ENCODE assay signal across 7 cellular contexts in the genomic region with DNA sequence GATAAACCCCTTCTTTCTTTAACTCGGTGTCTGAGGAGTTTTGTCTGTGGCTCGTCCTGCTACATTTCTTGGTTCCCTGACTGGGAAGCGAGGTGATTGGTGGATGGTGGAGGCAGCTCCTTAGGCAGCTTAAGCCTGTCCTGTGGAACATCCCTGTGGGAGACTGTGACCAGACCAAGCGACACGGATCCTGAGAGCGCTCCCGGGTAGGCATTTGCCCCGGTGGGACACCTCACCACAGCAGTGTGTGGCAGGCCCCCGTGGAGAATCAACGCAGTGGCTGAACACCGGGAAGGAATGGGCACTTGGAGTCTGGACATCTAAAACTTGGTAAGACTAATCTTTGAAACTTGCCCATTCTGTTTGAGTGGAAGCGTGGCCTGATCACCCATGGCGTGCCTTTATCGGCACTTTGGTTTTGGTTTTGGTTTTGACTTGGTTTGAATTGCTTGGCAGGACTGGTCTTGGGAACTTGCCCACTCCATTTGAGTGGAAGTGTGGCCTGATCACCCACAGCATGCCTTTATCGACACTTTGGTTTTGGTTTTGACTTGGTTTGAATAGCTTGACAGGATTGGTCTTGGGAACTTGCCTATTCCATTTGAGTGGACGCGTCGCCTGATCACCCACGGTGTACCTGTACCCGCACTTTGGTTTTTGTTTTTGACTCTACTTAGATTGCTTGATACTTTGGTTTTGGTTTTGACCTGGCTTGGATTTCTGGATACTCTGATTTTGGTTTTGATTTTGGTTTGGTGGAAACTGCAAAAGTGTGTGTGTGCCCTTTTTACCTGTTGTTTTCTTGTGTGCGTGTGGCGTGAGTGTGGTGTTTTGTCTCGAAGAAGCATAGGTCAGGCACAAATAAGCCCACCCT. TPM values are rescaled to one million over a fixed set of nuclear protein-coding genes. Genes with fewer than 3 reads are reported as not detected.
DNase-seq lines count a peak whose midpoint lies in the region; FAIRE-seq and TF ChIP-seq lines count a peak whose summit lies in the region.
"Not testable (repeated sequence)": the region's sequence is repeated elsewhere in the genome, so short reads cannot be mapped to it uniquely, and the experiment has no call there.

No MANE protein-coding gene starts in this region.

- H2BK120ac ChIP-seq in mesenchymal stem cell (ENCODE audit: low read depth, low read length), result not testable (repeated sequence)

- not testable (repeated sequence) for H3K27me3 Mint-ChIP-seq in Calu3 (ENCODE audit: unreplicated experiment); activated naive CD4-positive, alpha-beta T cell treated with anti-CD3 and anti-CD28 coated beads, Interleukin-2, amount 10 ng/mL, durations not matched to agents 7 days and 5 days

- not testable (repeated sequence) for H3K79me1 ChIP-seq in mesenchymal stem cell (replicated peaks; ENCODE audit: low read length, poor library complexity, severe bottlenecking)

- peak overlapping the region; percentile 78 for H3K4me3 Mint-ChIP-seq in Calu3 (ENCODE audit: low read depth, unreplicated experiment)
- H3K4me3 Mint-ChIP-seq in activated naive CD4-positive, alpha-beta T cell treated with anti-CD3 and anti-CD28 coated beads, Interleukin-2, amount 10 ng/mL, durations not matched to agents 7 days and 5 days, result not testable (repeated sequence)

- H4K91ac ChIP-seq in mesenchymal stem cell (ENCODE audit: low read length), result peak overlapping the region; percentile 27

- not testable (repeated sequence) for H3K4ac ChIP-seq in mesenchymal stem cell (ENCODE audit: low read depth in 1 of 2, low read length in 2 of 2)

- peak overlapping the region in 17 of 59 donors; percentile 4 to 62 (median 27) for H3K27ac ChIP-seq in dorsolateral prefrontal cortex
- H3K27ac ChIP-seq in mesenchymal stem cell (ENCODE audit: low read length, poor library complexity, severe bottlenecking), result not testable (repeated sequence)
- H3K27ac ChIP-seq in small intestine (ENCODE audit: low read depth in 1 of 2, low read length in 1 of 2), result peak overlapping the region; percentile 73 to 95

- H2AK5ac ChIP-seq in mesenchymal stem cell (ENCODE audit: low read length, severe bottlenecking), result not testable (repeated sequence)

- H2BK5ac ChIP-seq in mesenchymal stem cell (ENCODE audit: low read depth, low read length, poor library complexity, severe bottlenecking), result not testable (repeated sequence)

- CTCF ChIA-PET in Calu3 (lab: Charles Lee); activated naive CD4-positive, alpha-beta T cell treated with anti-CD3 and anti-CD28 coated beads, Interleukin-2, amount 10 ng/mL, durations not matched to agents 7 days and 5 days (lab: Charles Lee): not testable (repeated sequence)

- not testable (repeated sequence) for TF ChIP-seq CTCF in Calu3 (IDR thresholded peaks at IDR 0.05; ENCODE audit: unreplicated experiment); dorsolateral prefrontal cortex (IDR thresholded peaks at IDR 0.05 in 54 of 56, conservative IDR thresholded peaks at IDR 0.05 in 2 of 56; ENCODE audit: low read depth in 1 of 56, partially characterized antibody in 56 of 56)

- H3K4me1 ChIP-seq in mesenchymal stem cell (ENCODE audit: control insufficient read depth, insufficient read depth, low read depth, low read length); small intestine (ENCODE audit: control insufficient read depth in 2 of 2, insufficient read depth in 1 of 2, low read depth in 1 of 2, low read length in 1 of 2): not testable (repeated sequence)

- not testable (repeated sequence) for H3K36me3 ChIP-seq in MG63; mesenchymal stem cell (ENCODE audit: control insufficient read depth in 1 of 2, insufficient read depth in 2 of 2, low read depth in 1 of 2, low read length in 2 of 2); small intestine (ENCODE audit: control insufficient read depth in 2 of 2, insufficient read depth in 2 of 2, low read length in 2 of 2)

- H3K14ac ChIP-seq in mesenchymal stem cell (ENCODE audit: low read length in 2 of 2), result not testable (repeated sequence)

- H2AFZ ChIP-seq in mesenchymal stem cell (ENCODE audit: low read depth, low read length), result not testable (repeated sequence)

- H3K4me3 ChIP-seq in MG63 (peak overlapping the region; percentile 54), dorsolateral prefrontal cortex (peak overlapping the region in 44 of 59 donors; percentile 3 to 55 (median 28)), small intestine (ENCODE audit: low read depth in 1 of 2, low read length in 2 of 2) (peak overlapping the region in 1 of 2 donors; percentile 17)
- H3K4me3 ChIP-seq in mesenchymal stem cell (ENCODE audit: insufficient read depth in 1 of 2, low read depth in 1 of 2, low read length in 2 of 2), result not testable (repeated sequence)

- H3K36me3 Mint-ChIP-seq in Calu3 (ENCODE audit: insufficient read depth, unreplicated experiment), result peaks cover 59% of the 10 kb centered on the region
- peaks cover 13% of the 10 kb centered on the region for H3K36me3 Mint-ChIP-seq in activated naive CD4-positive, alpha-beta T cell treated with anti-CD3 and anti-CD28 coated beads, Interleukin-2, amount 10 ng/mL, durations not matched to agents 7 days and 5 days

- not testable (repeated sequence) for H2BK15ac ChIP-seq in mesenchymal stem cell (ENCODE audit: low read depth, poor library complexity, severe bottlenecking)

- FAIRE-seq in small intestine (lab: Jason Lieb, UNC), result not testable (repeated sequence)

- not testable (repeated sequence) for H3K9me3 ChIP-seq in MG63; mesenchymal stem cell (ENCODE audit: control insufficient read depth, low read length); small intestine (ENCODE audit: control insufficient read depth, low read depth)

- not testable (repeated sequence) for H4K8ac ChIP-seq in mesenchymal stem cell (ENCODE audit: low read length)

- H3K4me1 Mint-ChIP-seq in Calu3 (ENCODE audit: low read depth, unreplicated experiment), result peaks cover 20% of the 10 kb centered on the region
- peaks cover 35% of the 10 kb centered on the region for H3K4me1 Mint-ChIP-seq in activated naive CD4-positive, alpha-beta T cell treated with anti-CD3 and anti-CD28 coated beads, Interleukin-2, amount 10 ng/mL, durations not matched to agents 7 days and 5 days

- 94% methylated on average over 22 of the region's 23 CpGs for WGBS in mesenchymal stem cell
- WGBS in small intestine, 3 donors, result 83 to 92% (median 83%) methylated on average over 23 of the region's 23 CpGs

- H3K4me2 ChIP-seq in mesenchymal stem cell (ENCODE audit: low read length, poor library complexity, severe bottlenecking), result not testable (repeated sequence)

- not testable (repeated sequence) for H3K27me3 ChIP-seq in MG63; dorsolateral prefrontal cortex; mesenchymal stem cell (ENCODE audit: control insufficient read depth in 1 of 2, insufficient read depth in 1 of 2, low read length in 2 of 2); small intestine (ENCODE audit: control insufficient read depth in 2 of 2, insufficient read depth in 2 of 2, low read length in 2 of 2)

- not testable (repeated sequence) for H3K18ac ChIP-seq in mesenchymal stem cell (ENCODE audit: low read depth in 1 of 2, low read length in 2 of 2)

- not testable (repeated sequence) for H2BK12ac ChIP-seq in mesenchymal stem cell (ENCODE audit: low read length in 2 of 2)

- H3K27ac Mint-ChIP-seq in Calu3 (ENCODE audit: unreplicated experiment), result peak overlapping the region; percentile 79
- peak overlapping the region; percentile 20 for H3K27ac Mint-ChIP-seq in activated naive CD4-positive, alpha-beta T cell treated with anti-CD3 and anti-CD28 coated beads, Interleukin-2, amount 10 ng/mL, durations not matched to agents 7 days and 5 days

- DNase-seq in Calu3; activated naive CD4-positive, alpha-beta T cell treated with anti-CD3 and anti-CD28 coated beads, Interleukin-2, amount 10 ng/mL, durations not matched to agents 7 days and 5 days; dorsolateral prefrontal cortex; mesenchymal stem cell: not testable (repeated sequence)
- DNase-seq in MG63 (peak; percentile 47), SW480 (ENCODE audit: low spot score) (peak; percentile 75), small intestine (peak; percentile 34)

- H3K9me3 Mint-ChIP-seq in Calu3 (ENCODE audit: low read depth, unreplicated experiment); activated naive CD4-positive, alpha-beta T cell treated with anti-CD3 and anti-CD28 coated beads, Interleukin-2, amount 10 ng/mL, durations not matched to agents 7 days and 5 days: not testable (repeated sequence)

- intact Hi-C loops in Calu3 (cut with micrococcal nuclease; ENCODE audit: unreplicated experiment), result not testable (repeated sequence)
- intact Hi-C loops in dorsolateral prefrontal cortex (cut with DNase I), result loop anchor here in 1 of 2 donors (5.0 kb wide), 1 partner anchor 144 kb away; the partner anchor contains the start of gene PMPCB

- TSS peak; percentile 50 for BruUV-seq in Calu3 (replicated peaks; lab: Mats Ljungman, UMichigan)

- H3K9ac ChIP-seq in mesenchymal stem cell (ENCODE audit: low read length), result not testable (repeated sequence)

- not testable (repeated sequence) for H3K23ac ChIP-seq in mesenchymal stem cell (ENCODE audit: low read length in 2 of 2)

RNA-seq across cellular contexts. Expression of gene NAPEPLD, which starts 4.1 kb away (rescaled TPM):
- total RNA-seq in Calu3 (2022) (25.9 and 28.6 TPM in 2 replicates), dorsolateral prefrontal cortex (100 to 1,000 TPM in 23 of 120 experiments, 10 to 100 TPM in 97; 63.0 to 129 (median 90.9) TPM)
- 4.8 TPM in 2 replicates for total RNA-seq in MG63 (2014; rRNA removed; shearing (Covaris generic); ENCODE audit: low replicate concordance)
- 4.7 TPM for polyA plus RNA-seq in mesenchymal stem cell (2013, experiment 1 of 2)
- 4.9 TPM for polyA plus RNA-seq in mesenchymal stem cell (2013, experiment 2 of 2)
- 10 to 100 TPM in 2 of 3 donors, 1 to 10 TPM in 1; 8.9 to 23.5 (median 12.7) TPM for polyA plus RNA-seq in small intestine
